In the genomic region with DNA sequence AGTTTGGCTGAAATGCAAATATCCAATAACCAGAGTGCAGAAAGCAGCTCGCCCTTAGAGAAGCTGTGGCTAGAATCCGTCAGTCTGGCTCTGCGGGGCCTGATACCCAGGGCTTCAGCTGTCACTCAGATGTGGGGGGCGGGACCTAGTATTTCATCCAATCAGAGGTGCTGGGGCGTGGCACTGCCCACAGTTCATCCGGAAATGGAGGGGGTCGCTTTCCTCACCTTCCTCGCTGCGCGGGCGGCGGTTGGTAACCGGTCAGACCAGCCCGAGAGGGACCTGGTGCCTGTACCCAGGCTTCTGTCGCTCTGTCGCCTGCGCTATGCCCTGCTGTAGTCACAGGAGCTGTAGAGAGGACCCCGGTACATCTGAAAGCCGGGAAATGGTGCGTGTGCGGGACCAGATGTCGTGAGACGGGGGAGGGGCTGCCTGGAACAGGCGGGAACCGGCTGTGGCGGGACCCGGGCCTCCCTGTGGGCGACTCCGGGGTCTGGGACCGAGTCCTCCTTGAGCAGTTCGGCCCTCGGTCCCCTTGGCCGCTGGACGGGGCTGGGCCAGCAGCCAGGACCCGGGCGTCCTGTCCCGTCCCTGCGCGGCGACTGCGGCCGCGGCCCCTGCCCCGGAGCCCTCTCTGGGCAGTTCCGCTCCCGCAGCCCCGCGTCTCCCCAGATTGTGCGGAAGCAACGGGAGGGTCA, we compare ENCODE assay signal across 8 cellular contexts. TPM values are rescaled to one million over a fixed set of nuclear protein-coding genes. Genes with fewer than 3 reads are reported as not detected.
DNase-seq lines count a peak whose midpoint lies in the region; ATAC-seq and TF ChIP-seq lines count a peak whose summit lies in the region.

A gene (plus strand): TSS at position 222 of the 698 bp plus-strand sequence. CDS start 104 bp downstream, at position 326.

- H3K4me2 ChIP-seq in PC-3 (ENCODE audit: low read length), result peak within 1 kb of the TSS; percentile 85

- H3K27me3 ChIP-seq in PC-3 (ENCODE audit: low read length), result no peaks in the 10 kb centered on the region

- H3K9ac ChIP-seq in PC-3 (ENCODE audit: low read length), result peak within 1 kb of the TSS; percentile 80

- intact Hi-C loops in PC-3 (cut with micrococcal nuclease) (loop anchor here (1.0 to 2.0 kb wide), 3 partner anchors 40 to 110 kb away; a partner anchor contains a TSS), mucosa of descending colon (cut with DNase I, micrococcal nuclease) (loop anchor here in 1 of 2 donors (2.0 kb wide), 1 partner anchor 64 kb away; no protein-coding TSS in a partner anchor)

- TF ChIP-seq RAD21 in Ishikawa (IDR thresholded peaks at IDR 0.05; ENCODE audit: low read depth), result no peak

- no peaks in the 10 kb centered on the region for H3K9me2 ChIP-seq in PC-3 (replicated peaks; ENCODE audit: low read length)

- peak within 1 kb of the TSS; percentile 83 for H3K4me3 ChIP-seq in PC-3 (ENCODE audit: low read length)
- H3K4me3 ChIP-seq in mucosa of descending colon, result peak within 1 kb of the TSS; percentile 76

- H3K4me1 ChIP-seq in PC-3 (ENCODE audit: insufficient read depth, low read length) (peaks cover 4% of the 10 kb centered on the region; the same call in 1 of the 2 replicates), mucosa of descending colon (ENCODE audit: low read depth) (peaks cover 10% of the 10 kb centered on the region)

- peaks cover 13% of the 10 kb centered on the region; the same call in 1 of the 2 replicates for H3K9me3 ChIP-seq in PC-3 (ENCODE audit: low read length)
- H3K9me3 ChIP-seq in mucosa of descending colon, result peaks cover 6% of the 10 kb centered on the region

- TF ChIP-seq EP300 in Ishikawa (IDR thresholded peaks at IDR 0.05; ENCODE audit: borderline replicate concordance), result 0 out of 2 replicates have a peak, but pooled peaks have one; percentile 8

- peak within 1 kb of the TSS; percentile 86 for H2AFZ ChIP-seq in PC-3 (ENCODE audit: low read length)

- DNase-seq in DMS153 treated with DMSO at 0.1 percent for 48 hours (lab: John Stamatoyannopoulos, UW; ENCODE audit: unreplicated experiment) (peak; percentile 89), PC-3 (peak; percentile 98), activated T-cell treated with anti-CD3 and anti-CD28 coated beads for 48 hours (ENCODE audit: low read depth) (peak; percentile 89), epithelial cell of prostate (ENCODE audit: low read depth, low spot score) (peak; percentile 51), mucosa of descending colon (peak; percentile 95 to 100 (median 95))
- DNase-seq in stimulated activated CD8-positive, alpha-beta memory T cell treated with anti-CD3 and anti-CD28 coated beads, Interleukin-4, amount 100 ng/mL, for 1 hour (ENCODE audit: low read depth in 2 of 2, low spot score in 1 of 2), result peak; percentile 67 to 88

- H3F3A ChIP-seq in PC-3 (ENCODE audit: low read length, unreplicated experiment), result no peaks in the 10 kb centered on the region

- peak within 1 kb of the TSS; percentile 53 for H3K27ac ChIP-seq in PC-3 (ENCODE audit: low read length)
- peak within 1 kb of the TSS; percentile 75 for H3K27ac ChIP-seq in epithelial cell of prostate

- CTCF ChIA-PET in PC-3 (lab: Charles Lee), result interaction anchor here (0.6 to 3.7 kb wide), 7 partner anchors 39 to 533 kb away, joined by 3 to 25 read pairs (median 8); a partner anchor contains a TSS

- H3K79me2 ChIP-seq in PC-3 (ENCODE audit: low read length), result peaks cover 40% of the 10 kb centered on the region

- TSS peak; percentile 60 for BruUV-seq in PC-3 (replicated peaks; lab: Mats Ljungman, UMichigan)

- H4K20me1 ChIP-seq in PC-3 (ENCODE audit: low read length), result no peaks in the 10 kb centered on the region

- ATAC-seq in GM21619 (IDR thresholded peaks at IDR 0.05; ENCODE audit: unreplicated experiment) (peak; percentile 83), PC-3 (peak; percentile 92), mucosa of descending colon (peak; percentile 96)

- H3K36me3 ChIP-seq in PC-3 (ENCODE audit: low read depth, low read length) (peaks cover 30% of the 10 kb centered on the region), mucosa of descending colon (ENCODE audit: low read depth) (no peaks in the 10 kb centered on the region)

- POLR2A ChIA-PET in PC-3 (lab: Charles Lee; ENCODE audit: unreplicated experiment), result interaction anchor here (0.6 to 1.2 kb wide), 4 partner anchors 64 to 559 kb away, joined by 3 to 4 read pairs (median 4); a partner anchor contains a TSS

- TF ChIP-seq CTCF in PC-3 (conservative IDR thresholded peaks at IDR 0.05; ENCODE audit: low read depth, low read length) (no peak), mucosa of descending colon (IDR thresholded peaks at IDR 0.05) (no peak)

TF ChIP-seq in Ishikawa, 13 proteins besides CTCF, POLR2A, EP300 and RAD21:
- TF ChIP-seq, protein P1, sequence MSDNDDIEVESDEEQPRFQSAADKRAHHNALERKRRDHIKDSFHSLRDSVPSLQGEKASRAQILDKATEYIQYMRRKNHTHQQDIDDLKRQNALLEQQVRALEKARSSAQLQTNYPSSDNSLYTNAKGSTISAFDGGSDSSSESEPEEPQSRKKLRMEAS (IDR thresholded peaks at IDR 0.05), result peak; percentile 38; the same call in 1 of the 2 replicates
- TF ChIP-seq EGR1 (IDR thresholded peaks at IDR 0.05) (peak; percentile 59; the same call in 1 of the 2 replicates), TAF1 (IDR thresholded peaks at IDR 0.05; ENCODE audit: low read depth) (peak; percentile 89), FOXM1 (IDR thresholded peaks at IDR 0.05; ENCODE audit: borderline replicate concordance, low read depth) (0 out of 2 replicates have a peak, but pooled peaks have one; percentile 23), ZBTB7A (IDR thresholded peaks at IDR 0.05; ENCODE audit: low read depth) (peak; percentile 49; the same call in 1 of the 2 replicates)
- TF ChIP-seq, protein P2, sequence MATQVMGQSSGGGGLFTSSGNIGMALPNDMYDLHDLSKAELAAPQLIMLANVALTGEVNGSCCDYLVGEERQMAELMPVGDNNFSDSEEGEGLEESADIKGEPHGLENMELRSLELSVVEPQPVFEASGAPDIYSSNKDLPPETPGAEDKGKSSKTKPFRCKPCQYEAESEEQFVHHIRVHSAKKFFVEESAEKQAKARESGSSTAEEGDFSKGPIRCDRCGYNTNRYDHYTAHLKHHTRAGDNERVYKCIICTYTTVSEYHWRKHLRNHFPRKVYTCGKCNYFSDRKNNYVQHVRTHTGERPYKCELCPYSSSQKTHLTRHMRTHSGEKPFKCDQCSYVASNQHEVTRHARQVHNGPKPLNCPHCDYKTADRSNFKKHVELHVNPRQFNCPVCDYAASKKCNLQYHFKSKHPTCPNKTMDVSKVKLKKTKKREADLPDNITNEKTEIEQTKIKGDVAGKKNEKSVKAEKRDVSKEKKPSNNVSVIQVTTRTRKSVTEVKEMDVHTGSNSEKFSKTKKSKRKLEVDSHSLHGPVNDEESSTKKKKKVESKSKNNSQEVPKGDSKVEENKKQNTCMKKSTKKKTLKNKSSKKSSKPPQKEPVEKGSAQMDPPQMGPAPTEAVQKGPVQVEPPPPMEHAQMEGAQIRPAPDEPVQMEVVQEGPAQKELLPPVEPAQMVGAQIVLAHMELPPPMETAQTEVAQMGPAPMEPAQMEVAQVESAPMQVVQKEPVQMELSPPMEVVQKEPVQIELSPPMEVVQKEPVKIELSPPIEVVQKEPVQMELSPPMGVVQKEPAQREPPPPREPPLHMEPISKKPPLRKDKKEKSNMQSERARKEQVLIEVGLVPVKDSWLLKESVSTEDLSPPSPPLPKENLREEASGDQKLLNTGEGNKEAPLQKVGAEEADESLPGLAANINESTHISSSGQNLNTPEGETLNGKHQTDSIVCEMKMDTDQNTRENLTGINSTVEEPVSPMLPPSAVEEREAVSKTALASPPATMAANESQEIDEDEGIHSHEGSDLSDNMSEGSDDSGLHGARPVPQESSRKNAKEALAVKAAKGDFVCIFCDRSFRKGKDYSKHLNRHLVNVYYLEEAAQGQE (IDR thresholded peaks at IDR 0.05; ENCODE audit: low read depth), result no peak
- TF ChIP-seq, protein P3, sequence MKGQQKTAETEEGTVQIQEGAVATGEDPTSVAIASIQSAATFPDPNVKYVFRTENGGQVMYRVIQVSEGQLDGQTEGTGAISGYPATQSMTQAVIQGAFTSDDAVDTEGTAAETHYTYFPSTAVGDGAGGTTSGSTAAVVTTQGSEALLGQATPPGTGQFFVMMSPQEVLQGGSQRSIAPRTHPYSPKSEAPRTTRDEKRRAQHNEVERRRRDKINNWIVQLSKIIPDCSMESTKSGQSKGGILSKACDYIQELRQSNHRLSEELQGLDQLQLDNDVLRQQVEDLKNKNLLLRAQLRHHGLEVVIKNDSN (IDR thresholded peaks at IDR 0.05), result no peak

RNA-seq across cellular contexts. Expression of the gene that starts here (rescaled TPM):
- total RNA-seq in PC-3 (2014; rRNA removed) (6.7 and 9.5 TPM in 2 replicates), mucosa of descending colon (10 to 100 TPM; 16.3 to 25.2 (median 17.1) TPM)

Comparison
In these comparisons a context has a peak if more than half of its experiments do, and no peak if none do; other contexts are left out.
1. Peak in every context shown above with its lines: DNase-seq, ATAC-seq, H3K4me3 ChIP-seq and H3K27ac ChIP-seq.